13 cellular contexts compared by ENCODE assay signal in genomic region chr18:74524097-74524496, GRCh38. TPM values are rescaled to one million over a fixed set of nuclear protein-coding genes. Genes with fewer than 3 reads are reported as not detected.
DNase-seq lines count a peak whose midpoint lies in the region; ATAC-seq and TF ChIP-seq lines count a peak whose summit lies in the region.
"Had no signal": no experiment of that assay in that cellular context is flagged by ENCODE, and none has a peak within 500 bp of the region (broad histone marks: within the 10 kb centered on the region; RNA-seq: fewer than 3 reads in every experiment).

No MANE protein-coding gene starts in this region.

- peaks cover 0 to 16% of the 10 kb centered on the region in 2 donors for H3K36me3 ChIP-seq in gastrocnemius medialis

- peaks cover 9 to 14% of the 10 kb centered on the region in 2 donors for H3K4me1 ChIP-seq in gastrocnemius medialis

- no peaks in the 10 kb centered on the region for H3K9me3 Mint-ChIP-seq in osteocyte (ENCODE audit: unreplicated experiment)
- H3K9me3 Mint-ChIP-seq: activated naive CD4-positive, alpha-beta T cell treated with anti-CD3 and anti-CD28 coated beads for 36 hours had no signal

- H3K27me3 ChIP-seq in gastrocnemius medialis, result no peaks in the 10 kb centered on the region

- TF ChIP-seq RAD21 in Ishikawa (IDR thresholded peaks at IDR 0.05; ENCODE audit: low read depth), result no peak

- ATAC-seq in gastrocnemius medialis (no peak), GM18519 (IDR thresholded peaks at IDR 0.05; ENCODE audit: low FRiP score, unreplicated experiment) (no peak)
- ATAC-seq: activated CD4-positive, alpha-beta T cell treated with anti-CD3 and anti-CD28 coated beads for 36 hours; Panc1 had no signal

- no peak overlapping the region for H3K4me3 Mint-ChIP-seq in osteocyte (ENCODE audit: unreplicated experiment)
- H3K4me3 Mint-ChIP-seq: activated CD4-positive, alpha-beta T cell treated with anti-CD3 and anti-CD28 coated beads for 36 hours; activated naive CD4-positive, alpha-beta T cell treated with anti-CD3 and anti-CD28 coated beads for 36 hours had no signal

- H3K27me3 Mint-ChIP-seq in osteocyte (ENCODE audit: unreplicated experiment), result peaks cover 20% of the 10 kb centered on the region
- H3K27me3 Mint-ChIP-seq: activated CD4-positive, alpha-beta T cell treated with anti-CD3 and anti-CD28 coated beads for 36 hours had no signal

- TF ChIP-seq POLR2A in gastrocnemius medialis (IDR thresholded peaks at IDR 0.05), result no peak

- intact Hi-C loops in gastrocnemius medialis (cut with DNase I; ENCODE audit: low total_unique reads), result no loop called here

- TF ChIP-seq CTCF in gastrocnemius medialis (IDR thresholded peaks at IDR 0.05 in 4 of 5, conservative IDR thresholded peaks at IDR 0.05 in 1 of 5) (no peak), osteocyte (IDR thresholded peaks at IDR 0.05) (no peak)

- no peaks in the 10 kb centered on the region for H3K9me3 ChIP-seq in gastrocnemius medialis

- no peak for TF ChIP-seq EP300 in Ishikawa (IDR thresholded peaks at IDR 0.05; ENCODE audit: borderline replicate concordance)

- H3K4me3 ChIP-seq in gastrocnemius medialis, result no peak overlapping the region
- H3K4me3 ChIP-seq: skin epidermis had no signal

- H3K27ac Mint-ChIP-seq in osteocyte (ENCODE audit: unreplicated experiment), result no peak overlapping the region
- H3K27ac Mint-ChIP-seq: activated CD4-positive, alpha-beta T cell treated with anti-CD3 and anti-CD28 coated beads for 36 hours; activated naive CD4-positive, alpha-beta T cell treated with anti-CD3 and anti-CD28 coated beads for 36 hours had no signal

- H3K4me1 Mint-ChIP-seq in osteocyte (ENCODE audit: unreplicated experiment), result no peaks in the 10 kb centered on the region
- H3K4me1 Mint-ChIP-seq: activated CD4-positive, alpha-beta T cell treated with anti-CD3 and anti-CD28 coated beads for 36 hours had no signal

- H3K27ac ChIP-seq in gastrocnemius medialis, result peak overlapping the region; percentile 34 to 59 (median 54)

- in situ Hi-C loops in gastrocnemius medialis (cut with MboI; ENCODE audit: low sequenced_read_pairs in 4 of 4), result no loop called here

- peaks cover 21% of the 10 kb centered on the region for H3K36me3 Mint-ChIP-seq in osteocyte (ENCODE audit: unreplicated experiment)

- DNase-seq in NCI-H510A treated with DMSO at 0.1 percent for 48 hours (lab: John Stamatoyannopoulos, UW) (peak; percentile 97), globus pallidus (ENCODE audit: low spot score) (peak; percentile 45), gastrocnemius medialis (no peak), osteocyte (ENCODE audit: extremely low spot score, unreplicated experiment) (no peak), cerebellar cortex (ENCODE audit: low spot score) (no peak)
- DNase-seq in activated CD4-positive, alpha-beta T cell treated with anti-CD3 and anti-CD28 coated beads, Interleukin-2, amount 50 U/mL, for 48 hours, result no peak
- DNase-seq: activated CD4-positive, alpha-beta T cell treated with anti-CD3 and anti-CD28 coated beads for 36 hours; activated naive CD4-positive, alpha-beta T cell treated with anti-CD3 and anti-CD28 coated beads for 36 hours; HCEC 1CT had no signal

TF ChIP-seq in Ishikawa, 13 proteins besides CTCF, POLR2A, EP300 and RAD21:
- TF ChIP-seq NFIC (IDR thresholded peaks at IDR 0.05) (peak; percentile 55; the same call in 1 of the 2 replicates), CEBPB (IDR thresholded peaks at IDR 0.05) (peak; percentile 72), CREB1 (IDR thresholded peaks at IDR 0.05; ENCODE audit: low read depth) (no peak), TCF12 (IDR thresholded peaks at IDR 0.05; ENCODE audit: low read depth) (peak; percentile 21; the same call in 1 of the 2 replicates)
TF ChIP-seq in Ishikawa: peak in this region for 3.

RNA-seq across cellular contexts. Expression of gene CNDP1, which starts 10.2 kb away (rescaled TPM):
- not detected for total RNA-seq in gastrocnemius medialis
- total RNA-seq in osteocyte, result not detected in 2 replicates
- total RNA-seq: activated CD4-positive, alpha-beta T cell treated with anti-CD3 and anti-CD28 coated beads for 36 hours; activated naive CD4-positive, alpha-beta T cell treated with anti-CD3 and anti-CD28 coated beads for 36 hours had no signal

RNA-seq across cellular contexts. Expression of gene CNDP2, which starts 27.9 kb away (rescaled TPM):
- total RNA-seq in gastrocnemius medialis, result 10 to 100 TPM; 29.5 to 82.8 (median 31.6) TPM
- total RNA-seq in osteocyte, result 75.2 and 78.8 TPM in 2 replicates

Comparison
In these comparisons a context has a peak if more than half of its experiments do, and no peak if none do; other contexts are left out.
1. DNase-seq: peak in NCI-H510A treated with DMSO at 0.1 percent for 48 hours (single experiment) and globus pallidus (single experiment); none in gastrocnemius medialis (0 of 2), activated CD4-positive, alpha-beta T cell treated with anti-CD3 and anti-CD28 coated beads, Interleukin-2, amount 50 U/mL, for 48 hours (0 of 2), osteocyte (single experiment) and cerebellar cortex (single experiment).